In genomic region chr1:208149213-208149612, GRCh38 we compare ENCODE assay signal across 2 cellular contexts.
A peak's percentile ranks its signal among the peaks of the same experiment; 100 is the strongest.
TF ChIP-seq lines count a peak whose summit lies in the region.

No MANE protein-coding gene starts in this region.

TF ChIP-seq in HEK293, 187 proteins besides CTCF, POLR2A, EP300 and RAD21 (continued from another document):
- no peak for TF ChIP-seq BCL6B (tag by site-specific recombination; IDR thresholded peaks at IDR 0.05)
- TF ChIP-seq ZNF580 (tag by site-specific recombination; IDR thresholded peaks at IDR 0.05), result no peak
- TF ChIP-seq ZNF280C (tag by site-specific recombination; IDR thresholded peaks at IDR 0.05), result 0 out of 2 replicates have a peak, but pooled peaks have one; percentile 54
- no peak for TF ChIP-seq ZNF175 (tag by site-specific recombination; IDR thresholded peaks at IDR 0.05)
- no peak for TF ChIP-seq ZNF416 (tag by site-specific recombination; IDR thresholded peaks at IDR 0.05)
- TF ChIP-seq ZNF157 (tag by site-specific recombination; IDR thresholded peaks at IDR 0.05), result no peak
- no peak for TF ChIP-seq ZNF701 (tag by site-specific recombination; IDR thresholded peaks at IDR 0.05)
- TF ChIP-seq ZNF473 (tag by site-specific recombination; IDR thresholded peaks at IDR 0.05), result 0 out of 2 replicates have a peak, but pooled peaks have one; percentile 46
- TF ChIP-seq GLIS2 (tag by site-specific recombination; IDR thresholded peaks at IDR 0.05), result no peak
- peak; percentile 82 for TF ChIP-seq ZNF18 (tag by site-specific recombination; IDR thresholded peaks at IDR 0.05)
- no peak for TF ChIP-seq GLIS1 (tag by site-specific recombination; IDR thresholded peaks at IDR 0.05)
- TF ChIP-seq ZNF624 (tag by site-specific recombination; IDR thresholded peaks at IDR 0.05), result 0 out of 2 replicates have a peak, but pooled peaks have one; percentile 11
- TF ChIP-seq ZNF202 (tag by site-specific recombination; IDR thresholded peaks at IDR 0.05; ENCODE audit: borderline replicate concordance), result no peak
- TF ChIP-seq ZNF785 (tag by site-specific recombination; IDR thresholded peaks at IDR 0.05), result no peak
TF ChIP-seq in HEK293: peak in this region for 6.

TF ChIP-seq in GM12878, 131 proteins besides CTCF, POLR2A, EP300 and RAD21 (continued from another document):
- TF ChIP-seq SUPT20H (IDR thresholded peaks at IDR 0.05; ENCODE audit: borderline replicate concordance, control insufficient read depth, low read depth, low read length) (no peak), NBN (IDR thresholded peaks at IDR 0.05) (0 out of 2 replicates have a peak, but pooled peaks have one; percentile 18), WRNIP1 (IDR thresholded peaks at IDR 0.05; ENCODE audit: borderline replicate concordance, low read depth, low read length) (no peak), RAD51 (IDR thresholded peaks at IDR 0.05) (no peak)
